ENCODE assay signal across 7 cellular contexts in genomic region chr3:28101672-28102071, GRCh38.
"Had no signal": no experiment of that assay in that cellular context is flagged by ENCODE, and none has a peak within 500 bp of the region (broad histone marks: within the 10 kb centered on the region; RNA-seq: fewer than 3 reads in every experiment).

No MANE protein-coding gene starts in this region.

- H3K4me3 Mint-ChIP-seq: GM23338, H9, IgD-negative memory B cell had no signal

- H3K27ac Mint-ChIP-seq: GM23338, H9, IgD-negative memory B cell had no signal

- H3K27me3 Mint-ChIP-seq: IgD-negative memory B cell had no signal

- DNase-seq: H9, HCEC 1CT, KBM-7 had no signal

- H3K4me3 ChIP-seq: GM23338 had no signal

- H3K27ac ChIP-seq: HL-60 had no signal

- H3K4me1 Mint-ChIP-seq: GM23338, H9, IgD-negative memory B cell had no signal

- ATAC-seq: GM23338, HepG2 had no signal

- H3K36me3 Mint-ChIP-seq: IgD-negative memory B cell had no signal
